Comparison of ENCODE assay signal across 15 cellular contexts in the genomic region with DNA sequence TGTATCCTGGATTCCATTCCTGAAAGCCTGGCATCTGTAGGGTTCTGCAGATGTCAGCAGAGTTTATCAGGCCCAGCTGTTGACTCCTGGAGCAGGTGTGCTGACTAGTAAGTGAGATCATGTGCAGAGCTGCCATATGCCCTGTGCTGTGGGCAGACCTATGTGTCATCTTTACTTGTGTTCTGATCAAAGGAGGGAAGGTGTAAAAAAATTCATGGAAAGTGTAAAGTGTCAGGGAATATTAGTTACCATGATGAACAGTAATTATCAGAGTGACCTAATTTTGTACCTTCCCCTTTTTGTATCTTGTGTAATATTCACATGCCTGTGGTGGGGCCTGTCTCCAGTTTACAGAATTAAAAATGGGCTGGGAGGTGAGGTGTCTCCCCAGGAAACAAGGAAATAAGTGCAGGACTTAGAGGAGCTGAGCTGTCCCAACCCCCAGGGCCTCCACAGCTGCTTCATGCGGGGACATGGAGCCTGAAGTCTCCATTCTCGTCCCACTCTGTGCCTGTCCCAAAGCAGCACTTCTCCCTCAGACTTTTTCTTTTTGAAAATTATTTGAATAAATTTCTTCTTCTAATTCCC.
"Had no signal": no experiment of that assay in that cellular context is flagged by ENCODE, and none has a peak within 500 bp of the region (broad histone marks: within the 10 kb centered on the region; RNA-seq: fewer than 3 reads in every experiment).

No MANE protein-coding gene starts in this region.

- ATAC-seq: activated T-cell treated with anti-CD3 and anti-CD28 coated beads, Interleukin-2, amount 50 U/mL, for 72 hours; stimulated activated naive CD8-positive, alpha-beta T cell treated with anti-CD3 and anti-CD28 coated beads, Interleukin-15, amount 100 ng/mL, for 72 hours had no signal

- DNase-seq: activated CD4-positive, alpha-beta T cell treated with anti-CD3 and anti-CD28 coated beads, Interleukin-2, amount 50 U/mL, for 4 hours; activated gamma-delta T cell treated with Interleukin-2 at 50 U/mL for 16 hours; activated naive CD8-positive, alpha-beta T cell treated with anti-CD3 and anti-CD28 coated beads, Interleukin-2, amount 10 ng/mL, durations not matched to agents 7 days and 5 days; activated T-cell treated with anti-CD3 and anti-CD28 coated beads, Interleukin-2, amount 50 U/mL, for 72 hours; anterior cingulate cortex; dorsolateral prefrontal cortex; esophagus squamous epithelium; foreskin melanocyte; kidney glomerular epithelial cell; stimulated activated CD4-positive, alpha-beta T cell treated with anti-CD3 and anti-CD28 coated beads, Interleukin-4, amount 100 ng/mL, for 4 hours; stimulated activated naive CD8-positive, alpha-beta T cell treated with anti-CD3 and anti-CD28 coated beads, Interleukin-15, amount 100 ng/mL, for 72 hours; testis had no signal

- H3K36me3 Mint-ChIP-seq: mesothelial cell of epicardium had no signal

- H3K4me3 ChIP-seq: dorsolateral prefrontal cortex, esophagus squamous epithelium, skin epidermis, testis had no signal

- H3K36me3 ChIP-seq: esophagus squamous epithelium had no signal

- H3K4me1 ChIP-seq: parathyroid adenoma, testis had no signal

- H3K4me3 Mint-ChIP-seq: activated naive CD8-positive, alpha-beta T cell treated with anti-CD3 and anti-CD28 coated beads, Interleukin-2, amount 10 ng/mL, durations not matched to agents 7 days and 5 days; activated T-cell treated with anti-CD3 and anti-CD28 coated beads, Interleukin-2, amount 50 U/mL, for 72 hours; mesothelial cell of epicardium; stimulated activated naive CD8-positive, alpha-beta T cell treated with anti-CD3 and anti-CD28 coated beads, Interleukin-15, amount 100 ng/mL, for 72 hours had no signal

- H3K27me3 ChIP-seq: dorsolateral prefrontal cortex, esophagus squamous epithelium, testis had no signal

- H3K9me3 ChIP-seq: testis had no signal

- H3K27ac Mint-ChIP-seq: activated naive CD8-positive, alpha-beta T cell treated with anti-CD3 and anti-CD28 coated beads, Interleukin-2, amount 10 ng/mL, durations not matched to agents 7 days and 5 days; activated T-cell treated with anti-CD3 and anti-CD28 coated beads, Interleukin-2, amount 50 U/mL, for 72 hours; mesothelial cell of epicardium; stimulated activated naive CD8-positive, alpha-beta T cell treated with anti-CD3 and anti-CD28 coated beads, Interleukin-15, amount 100 ng/mL, for 72 hours had no signal

- H3K27ac ChIP-seq: dorsolateral prefrontal cortex, parathyroid adenoma, skin epidermis, testis had no signal
